ENCODE assay signal across 8 cellular contexts in the genomic region with DNA sequence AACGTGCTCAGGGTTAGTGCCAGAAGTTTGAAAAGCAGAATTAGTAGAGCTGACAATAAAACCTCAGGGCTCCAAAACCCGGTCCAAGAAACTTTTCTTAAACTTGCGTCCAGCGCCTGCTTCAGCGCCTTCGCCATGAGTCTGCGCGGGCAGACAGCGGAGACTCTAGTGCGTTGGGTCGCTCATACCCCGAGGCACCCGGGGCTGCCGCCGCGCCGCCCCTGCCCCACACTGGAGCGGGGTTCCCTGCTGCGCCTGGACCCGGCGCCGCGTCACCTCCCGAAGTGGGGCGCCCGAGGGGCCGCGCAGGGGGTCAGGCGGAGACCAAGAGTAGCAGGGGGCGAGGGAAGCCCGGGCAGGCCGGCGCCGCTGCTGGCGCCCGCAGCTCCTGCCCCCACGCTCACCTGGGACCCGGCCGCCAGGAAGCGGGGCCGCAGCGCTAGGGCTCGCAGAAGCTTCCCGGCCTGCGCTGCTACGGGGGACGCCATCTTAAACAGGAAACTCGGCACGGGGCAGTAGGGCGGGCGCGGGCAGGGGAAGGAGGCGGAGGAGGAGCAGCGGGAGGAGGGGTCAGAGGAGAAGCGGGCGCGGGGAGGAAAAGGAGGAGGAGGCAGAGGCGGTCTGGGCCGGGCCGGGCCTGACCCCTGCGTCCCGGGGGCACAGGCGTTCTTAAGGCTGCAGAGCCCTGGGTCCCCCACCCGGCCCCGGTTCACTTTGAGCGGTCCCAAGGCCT. TPM values are rescaled to one million over a fixed set of nuclear protein-coding genes. Genes with fewer than 3 reads are reported as not detected.
DNase-seq lines count a peak whose midpoint lies in the region; ATAC-seq and TF ChIP-seq lines count a peak whose summit lies in the region.

A gene with protein sequence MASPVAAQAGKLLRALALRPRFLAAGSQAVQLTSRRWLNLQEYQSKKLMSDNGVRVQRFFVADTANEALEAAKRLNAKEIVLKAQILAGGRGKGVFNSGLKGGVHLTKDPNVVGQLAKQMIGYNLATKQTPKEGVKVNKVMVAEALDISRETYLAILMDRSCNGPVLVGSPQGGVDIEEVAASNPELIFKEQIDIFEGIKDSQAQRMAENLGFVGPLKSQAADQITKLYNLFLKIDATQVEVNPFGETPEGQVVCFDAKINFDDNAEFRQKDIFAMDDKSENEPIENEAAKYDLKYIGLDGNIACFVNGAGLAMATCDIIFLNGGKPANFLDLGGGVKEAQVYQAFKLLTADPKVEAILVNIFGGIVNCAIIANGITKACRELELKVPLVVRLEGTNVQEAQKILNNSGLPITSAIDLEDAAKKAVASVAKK (minus strand): TSS at position 514 of the 733 bp plus-strand sequence. CDS start 26 bp downstream, at position 488.

- intact Hi-C loops in lower leg skin (cut with DNase I; ENCODE audit: low total_unique reads) = no loop called here

- peak; percentile 64 for ATAC-seq in GM18868 (IDR thresholded peaks at IDR 0.05; ENCODE audit: unreplicated experiment)
- ATAC-seq in HG03108 (IDR thresholded peaks at IDR 0.05; ENCODE audit: unreplicated experiment) = peak; percentile 64

- TF ChIP-seq CTCF in AG09319 (IDR thresholded peaks at IDR 0.05; ENCODE audit: low read depth, low read length) (no peak), lower leg skin (IDR thresholded peaks at IDR 0.05) (no peak)

- H3K4me3 ChIP-seq in lower leg skin (ENCODE audit: low read depth, poor library complexity, severe bottlenecking) = peak within 1 kb of the TSS; percentile 87

- DNase-seq in AG09319 (ENCODE audit: extremely low read depth, low read depth) = peak; percentile 68
- DNase-seq in NCI-H524 treated with DMSO at 0.1 percent for 48 hours (lab: John Stamatoyannopoulos, UW) = peak; percentile 15
- peak; percentile 86 to 89 for DNase-seq in activated CD4-positive, alpha-beta T cell treated with anti-CD3 and anti-CD28 coated beads, Interleukin-2, amount 50 U/mL, for 48 hours
- DNase-seq in dermis microvascular lymphatic vessel endothelial cell (ENCODE audit: low read depth in 2 of 2) = peak; percentile 18 to 84
- peak; percentile 89 to 98 for DNase-seq in lower leg skin (ENCODE audit: low spot score in 2 of 2)
- DNase-seq in stimulated activated CD4-positive, alpha-beta T cell treated with anti-CD3 and anti-CD28 coated beads, Interleukin-4, amount 100 ng/mL, for 48 hours (ENCODE audit: low read depth in 2 of 2) = peak; percentile 74 to 77

- 0 to 1% methylated on average over 54 to 61 of the region's 66 CpGs for WGBS in lower leg skin, 2 donors

- TF ChIP-seq POLR2A in lower leg skin (IDR thresholded peaks at IDR 0.05) = no peak

RNA-seq across cellular contexts. Expression of the gene that starts here (rescaled TPM):
- total RNA-seq in dermis microvascular lymphatic vessel endothelial cell (31.5 and 34.9 TPM in 2 replicates), lower leg skin (10 to 100 TPM; 38.7 to 42.9 (median 41.3) TPM)

Comparison
In these comparisons a context has a peak if more than half of its experiments do, and no peak if none do; other contexts are left out.
1. Peak in every context shown above with its lines: DNase-seq, ATAC-seq and H3K4me3 ChIP-seq.
2. DNase-seq: peak in every context shown above with its lines; median percentile 94 in lower leg skin; 88 in activated CD4-positive, alpha-beta T cell treated with anti-CD3 and anti-CD28 coated beads, Interleukin-2, amount 50 U/mL, for 48 hours; 76 in stimulated activated CD4-positive, alpha-beta T cell treated with anti-CD3 and anti-CD28 coated beads, Interleukin-4, amount 100 ng/mL, for 48 hours; 68 in AG09319; 51 in dermis microvascular lymphatic vessel endothelial cell; 15 in NCI-H524 treated with DMSO at 0.1 percent for 48 hours.